In the genomic region with DNA sequence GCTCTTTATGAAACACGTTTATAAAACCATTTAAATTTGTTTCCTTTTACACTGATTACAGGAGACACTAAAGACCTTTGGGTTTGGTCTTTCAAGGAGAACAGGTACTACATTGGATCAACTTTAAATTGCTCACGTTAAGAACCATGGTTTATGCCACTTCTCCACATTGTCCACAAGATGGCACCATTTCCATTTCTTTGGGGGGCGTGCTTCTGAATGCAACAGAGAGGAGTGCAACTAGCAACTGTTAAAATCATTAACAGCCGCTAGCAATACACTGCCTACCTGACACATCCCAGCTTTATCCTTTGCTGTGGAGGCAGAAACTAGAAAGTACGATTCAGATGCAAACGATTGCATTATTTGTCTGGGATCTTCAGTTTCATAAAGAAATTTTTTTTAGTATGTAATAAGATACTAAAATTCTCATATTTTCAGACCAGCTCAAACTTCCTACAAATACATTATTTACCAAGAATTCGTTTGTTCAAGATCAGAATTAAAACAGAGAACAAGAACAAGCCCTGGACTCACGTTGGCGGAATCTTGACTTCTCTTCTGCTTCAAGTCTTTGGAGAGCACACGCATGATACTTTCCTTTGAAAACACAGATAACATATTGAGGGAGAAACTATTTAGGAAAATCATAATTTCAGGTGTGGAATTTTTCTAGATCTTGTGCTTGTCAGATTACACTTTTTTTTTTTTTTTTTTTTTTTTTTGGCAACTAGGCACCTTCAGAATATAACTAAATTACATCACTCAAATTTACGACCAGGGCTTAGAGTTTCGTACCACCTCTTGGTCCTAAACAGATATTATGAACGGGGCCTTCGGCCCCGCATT, we compare ENCODE assay signal across 8 cellular contexts. TPM values are rescaled to one million over a fixed set of nuclear protein-coding genes. Genes with fewer than 3 reads are reported as not detected.
DNase-seq lines count a peak whose midpoint lies in the region; ATAC-seq and TF ChIP-seq lines count a peak whose summit lies in the region.

No MANE protein-coding gene starts in this region.

- ATAC-seq in GM18511 (IDR thresholded peaks at IDR 0.05; ENCODE audit: unreplicated experiment): peak; percentile 74
- ATAC-seq in HG03060 (IDR thresholded peaks at IDR 0.05; ENCODE audit: low read depth, unreplicated experiment): peak; percentile 63

- peaks cover 38% of the 10 kb centered on the region for H3K27me3 ChIP-seq in ACC112 (ENCODE audit: insufficient read depth, low read length)
- peaks cover 66% of the 10 kb centered on the region for H3K27me3 ChIP-seq in iPS-20b (ENCODE audit: insufficient read depth, low read length)
- peaks cover 25 to 43% (median 41%) of the 10 kb centered on the region in 3 donors for H3K27me3 ChIP-seq in skeletal muscle tissue (ENCODE audit: control insufficient read depth in 3 of 3, insufficient read depth in 3 of 3, low read length in 3 of 3)

- TF ChIP-seq CTCF in brain (conservative IDR thresholded peaks at IDR 0.05): peak; percentile 78 to 85

- peak; percentile 80 for DNase-seq in NCI-H2029 (lab: John Stamatoyannopoulos, UW)
- DNase-seq in T-helper 22 cell (ENCODE audit: low read depth): peak; percentile 41

- H3K36me3 ChIP-seq in ACC112 (ENCODE audit: insufficient read depth, low read length) (no peaks in the 10 kb centered on the region), iPS-20b (ENCODE audit: insufficient read depth, low read depth, low read length) (no peaks in the 10 kb centered on the region), skeletal muscle tissue (ENCODE audit: control insufficient read depth in 3 of 3, insufficient read depth in 3 of 3, low read length in 3 of 3) (no peaks in the 10 kb centered on the region)

- no peaks in the 10 kb centered on the region for H3K79me2 ChIP-seq in ACC112 (ENCODE audit: control insufficient read depth, insufficient read depth, low read length, unreplicated experiment)

- H3K27ac Mint-ChIP-seq in brain: no peak overlapping the region

- no peaks in the 10 kb centered on the region for H3K9me3 ChIP-seq in iPS-20b (ENCODE audit: insufficient read depth, low read depth, low read length)
- no peaks in the 10 kb centered on the region for H3K9me3 ChIP-seq in skeletal muscle tissue (ENCODE audit: control insufficient read depth in 3 of 3, low read length in 3 of 3)

- peak overlapping the region; percentile 90 to 95 (median 93) for H3K4me3 Mint-ChIP-seq in brain

- no peak overlapping the region for H3K27ac ChIP-seq in ACC112 (ENCODE audit: low read depth, low read length)
- H3K27ac ChIP-seq in iPS-20b (ENCODE audit: low read length): no peak overlapping the region
- H3K27ac ChIP-seq in skeletal muscle tissue (ENCODE audit: low read depth, low read length): no peak overlapping the region

- no peak overlapping the region for H3K9ac ChIP-seq in iPS-20b (ENCODE audit: low read depth, low read length)
- H3K9ac ChIP-seq in skeletal muscle tissue (ENCODE audit: low read depth in 1 of 3, low read length in 3 of 3): no peak overlapping the region

- H3K4me1 ChIP-seq in ACC112 (ENCODE audit: control insufficient read depth, insufficient read depth, low read length, unreplicated experiment): peaks cover 12% of the 10 kb centered on the region
- H3K4me1 ChIP-seq in iPS-20b (ENCODE audit: insufficient read depth, low read length): peaks cover 10% of the 10 kb centered on the region; the same call in 1 of the 2 replicates
- peaks cover 20 to 25% (median 23%) of the 10 kb centered on the region in 3 donors for H3K4me1 ChIP-seq in skeletal muscle tissue (ENCODE audit: control insufficient read depth in 3 of 3, insufficient read depth in 3 of 3, low read length in 3 of 3)

- H3K4me1 Mint-ChIP-seq in brain: peaks cover 41% of the 10 kb centered on the region

- no peaks in the 10 kb centered on the region for H3K36me3 Mint-ChIP-seq in brain

- peaks cover 0 to 3% (median 0%) of the 10 kb centered on the region in 5 experiments for H3K9me3 Mint-ChIP-seq in brain

- H2AFZ ChIP-seq in ACC112 (ENCODE audit: low read length, unreplicated experiment): peak overlapping the region; percentile 98

- H3K4me3 ChIP-seq in ACC112 (ENCODE audit: low read depth, low read length): peak overlapping the region; percentile 79
- H3K4me3 ChIP-seq in iPS-20b (ENCODE audit: low read length): peak overlapping the region; percentile 53
- peak overlapping the region; percentile 66 to 77 (median 75) for H3K4me3 ChIP-seq in skeletal muscle tissue (ENCODE audit: low read length in 3 of 3)

- H3K27me3 Mint-ChIP-seq in brain: peaks cover 59% of the 10 kb centered on the region

RNA-seq across cellular contexts. Expression of a gene that starts 0.7 kb away (rescaled TPM):
- 0.15 TPM for polyA plus RNA-seq in brain (ENCODE audit: insufficient read depth, low read depth, low replicate concordance)
- total RNA-seq in skeletal muscle tissue: not detected

RNA-seq across cellular contexts. Expression of a gene that starts 12.3 kb away (rescaled TPM):
- polyA plus RNA-seq in brain (ENCODE audit: insufficient read depth, low read depth, low replicate concordance): 1.2 TPM
- 23.5 TPM for total RNA-seq in skeletal muscle tissue

RNA-seq across cellular contexts. Expression of a gene that starts 54.8 kb away (rescaled TPM):
- 1.4 TPM for polyA plus RNA-seq in brain (ENCODE audit: insufficient read depth, low read depth, low replicate concordance)
- total RNA-seq in skeletal muscle tissue: not detected
